11 cellular contexts compared by ENCODE assay signal in the genomic region with DNA sequence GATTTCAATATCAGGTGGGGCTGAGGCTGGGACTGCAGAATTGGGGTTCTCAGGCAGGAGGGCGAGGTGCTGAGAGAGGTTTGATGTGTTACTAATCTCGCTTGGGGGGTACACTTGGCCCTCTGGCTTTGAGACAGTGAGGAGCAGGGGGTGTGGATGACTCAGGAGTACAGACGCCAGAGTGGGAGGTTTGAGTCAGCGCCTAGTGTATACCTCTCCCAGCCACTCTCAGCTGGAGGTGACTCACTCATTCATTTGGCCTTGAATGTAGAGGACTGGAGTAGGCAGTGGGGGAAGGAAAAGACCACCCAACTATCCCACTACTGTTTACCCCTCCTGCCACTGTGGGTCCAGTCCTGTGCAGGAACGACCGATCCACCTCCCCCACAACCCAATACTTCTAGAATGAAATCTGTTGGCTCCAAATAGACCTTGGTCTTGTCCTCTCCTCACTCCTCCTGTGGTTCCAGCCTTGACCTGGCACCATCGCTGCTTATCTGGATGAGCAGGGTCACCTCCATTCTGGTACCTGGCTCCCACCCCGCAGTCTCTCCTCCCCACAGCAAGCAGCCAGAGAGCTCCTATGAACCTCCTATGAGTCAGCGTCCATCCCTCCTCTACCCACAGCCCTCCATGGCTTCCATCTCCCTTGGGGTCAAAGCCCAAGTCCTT. TPM values are rescaled to one million over a fixed set of nuclear protein-coding genes. Genes with fewer than 3 reads are reported as not detected.
DNase-seq lines count a peak whose midpoint lies in the region; ATAC-seq and TF ChIP-seq lines count a peak whose summit lies in the region.
"Had no signal": no experiment of that assay in that cellular context is flagged by ENCODE, and none has a peak within 500 bp of the region (broad histone marks: within the 10 kb centered on the region; RNA-seq: fewer than 3 reads in every experiment).

No MANE protein-coding gene starts in this region.

- no peak overlapping the region for H3K27ac Mint-ChIP-seq in Calu3 (ENCODE audit: unreplicated experiment)
- H3K27ac Mint-ChIP-seq: dendritic cell treated with granulocyte-macrophage colony-stimulating factor and Interleukin-4, amounts not matched to agents 40 ng/mL and 50 ng/mL, for 4 days had no signal

- intact Hi-C loops in Calu3 (cut with micrococcal nuclease; ENCODE audit: unreplicated experiment) = no loop called here

- ATAC-seq in GM21717 (IDR thresholded peaks at IDR 0.05; ENCODE audit: unreplicated experiment) (no peak), HG03354 (IDR thresholded peaks at IDR 0.05; ENCODE audit: poor library complexity, severe bottlenecking, unreplicated experiment) (no peak)

- CTCF ChIA-PET in Calu3 (lab: Charles Lee) = no interaction called here

- H3K27me3 ChIP-seq in BE2C = no peaks in the 10 kb centered on the region

- DNase-seq in A172 (ENCODE audit: low spot score) (peak; percentile 97), HS-27A (ENCODE audit: low read depth) (peak; percentile 17), amniotic epithelial cell (ENCODE audit: low read depth) (peak; percentile 95), non-pigmented ciliary epithelial cell (ENCODE audit: low read depth) (peak; percentile 89), Calu3 (no peak), BE2C (no peak)
- DNase-seq: DMS53 had no signal

- no peak overlapping the region for H3K4me3 ChIP-seq in BE2C (ENCODE audit: low read depth, low read length)

- TF ChIP-seq CTCF in Calu3 (IDR thresholded peaks at IDR 0.05; ENCODE audit: unreplicated experiment) = no peak
- no peak for TF ChIP-seq CTCF in BE2C (IDR thresholded peaks at IDR 0.05; ENCODE audit: low read depth, low read length)

- H3K4me1 ChIP-seq in BE2C = no peaks in the 10 kb centered on the region

- no peaks in the 10 kb centered on the region for H3K4me1 Mint-ChIP-seq in Calu3 (ENCODE audit: low read depth, unreplicated experiment)

- H3K9me3 ChIP-seq in BE2C = no peaks in the 10 kb centered on the region
- H3K9me3 ChIP-seq: neutrophil had no signal

- peaks cover 51% of the 10 kb centered on the region for H3K27me3 Mint-ChIP-seq in Calu3 (ENCODE audit: unreplicated experiment)

- no peaks in the 10 kb centered on the region for H3K36me3 ChIP-seq in BE2C
- H3K36me3 ChIP-seq: neutrophil had no signal

- H3K9me3 Mint-ChIP-seq in Calu3 (ENCODE audit: low read depth, unreplicated experiment) = no peaks in the 10 kb centered on the region
- H3K9me3 Mint-ChIP-seq: dendritic cell treated with granulocyte-macrophage colony-stimulating factor and Interleukin-4, amounts not matched to agents 40 ng/mL and 50 ng/mL, for 4 days had no signal

- no TSS peak for BruUV-seq in Calu3 (replicated peaks; lab: Mats Ljungman, UMichigan)

- no peaks in the 10 kb centered on the region for H3K36me3 Mint-ChIP-seq in Calu3 (ENCODE audit: insufficient read depth, unreplicated experiment)

- H3K4me3 Mint-ChIP-seq in Calu3 (ENCODE audit: low read depth, unreplicated experiment) = no peak overlapping the region
- H3K4me3 Mint-ChIP-seq: dendritic cell treated with granulocyte-macrophage colony-stimulating factor and Interleukin-4, amounts not matched to agents 40 ng/mL and 50 ng/mL, for 4 days had no signal

RNA-seq across cellular contexts. Expression of gene ZNRF4, which starts 20.1 kb away (rescaled TPM):
- total RNA-seq in A172 (2014; rRNA removed; shearing (Covaris generic)) = not detected in 2 replicates
- not detected in 2 replicates for total RNA-seq in Calu3 (2022)
- not detected for polyA plus RNA-seq in BE2C (2012; ENCODE audit: insufficient read depth, insufficient read length, low read depth)

Comparison
In these comparisons a context has a peak if more than half of its experiments do, and no peak if none do; other contexts are left out.
1. DNase-seq: peak in A172 (single experiment), HS-27A (single experiment), amniotic epithelial cell (single experiment) and non-pigmented ciliary epithelial cell (single experiment); none in Calu3 (single experiment) and BE2C (single experiment).